Comparison of ENCODE assay signal across 12 cellular contexts in genomic region chr5:132814441-132815294, GRCh38. TPM values are rescaled to one million over a fixed set of nuclear protein-coding genes. Genes with fewer than 3 reads are reported as not detected.
DNase-seq lines count a peak whose midpoint lies in the region; ATAC-seq and TF ChIP-seq lines count a peak whose summit lies in the region.
"Had no signal": no experiment of that assay in that cellular context is flagged by ENCODE, and none has a peak within 500 bp of the region (broad histone marks: within the 10 kb centered on the region; RNA-seq: fewer than 3 reads in every experiment).

No MANE protein-coding gene starts in this region.

- no peaks in the 10 kb centered on the region for H3K36me3 ChIP-seq in CD4-positive, CD25-positive, alpha-beta regulatory T cell (ENCODE audit: control insufficient read depth, insufficient read depth, low read length)
- H3K36me3 ChIP-seq in SK-N-MC (ENCODE audit: insufficient read depth, low read length): no peaks in the 10 kb centered on the region
- H3K36me3 ChIP-seq in left ventricle myocardium inferior: no peaks in the 10 kb centered on the region
- no peaks in the 10 kb centered on the region for H3K36me3 ChIP-seq in MG63

- peaks cover 80% of the 10 kb centered on the region for H3K27me3 Mint-ChIP-seq in CD4-positive, CD25-positive, alpha-beta regulatory T cell

- intact Hi-C loops in left ventricle myocardium inferior (cut with micrococcal nuclease): loop anchor here (10.0 kb wide), 1 partner anchor 70 kb away; the partner anchor contains the start of gene CCNI2

- H3K4me3 ChIP-seq in CD4-positive, CD25-positive, alpha-beta regulatory T cell (ENCODE audit: low read depth, low read length): no peak overlapping the region
- H3K4me3 ChIP-seq in SK-N-MC: no peak overlapping the region
- peak overlapping the region; percentile 66 for H3K4me3 ChIP-seq in left ventricle myocardium inferior
- H3K4me3 ChIP-seq in MG63: no peak overlapping the region

- H3K4me1 ChIP-seq in CD4-positive, CD25-positive, alpha-beta regulatory T cell (ENCODE audit: control insufficient read depth, insufficient read depth, low read length, poor library complexity, severe bottlenecking): peaks cover 16% of the 10 kb centered on the region
- H3K4me1 ChIP-seq in left ventricle myocardium inferior: peaks cover 21% of the 10 kb centered on the region

- H3K9ac ChIP-seq in SK-N-MC (ENCODE audit: insufficient read length): no peak overlapping the region

- DNase-seq in CD4-positive, CD25-positive, alpha-beta regulatory T cell: no peak
- DNase-seq in SK-N-MC (ENCODE audit: low read depth, low spot score) (no peak), left ventricle myocardium inferior (no peak), omental fat pad (ENCODE audit: low spot score) (no peak), MG63 (no peak), HPDE6-E6E7 (ENCODE audit: extremely low spot score) (no peak), NCI-H82 (lab: John Stamatoyannopoulos, UW) (no peak)
- DNase-seq: NCI-H2081 treated with DMSO at 0.1 percent for 48 hours had no signal

- TF ChIP-seq CTCF in left ventricle myocardium inferior (IDR thresholded peaks at IDR 0.05; ENCODE audit: borderline replicate concordance): no peak
- TF ChIP-seq CTCF in omental fat pad (IDR thresholded peaks at IDR 0.05): no peak

- H3K9me3 ChIP-seq in CD4-positive, CD25-positive, alpha-beta regulatory T cell (ENCODE audit: control insufficient read depth in 2 of 2, low read length in 2 of 2): no peaks in the 10 kb centered on the region
- no peaks in the 10 kb centered on the region for H3K9me3 ChIP-seq in SK-N-MC (ENCODE audit: low read depth, low read length)
- H3K9me3 ChIP-seq in left ventricle myocardium inferior (replicated peaks): no peaks in the 10 kb centered on the region
- no peaks in the 10 kb centered on the region for H3K9me3 ChIP-seq in MG63

- no peak overlapping the region for H3K27ac Mint-ChIP-seq in CD4-positive, CD25-positive, alpha-beta regulatory T cell

- no peak for ATAC-seq in CD4-positive, CD25-positive, alpha-beta regulatory T cell (ENCODE audit: low read depth in 2 of 2)
- ATAC-seq in omental fat pad (ENCODE audit: low FRiP score) (peak; percentile 26), GM19455 (IDR thresholded peaks at IDR 0.05; ENCODE audit: unreplicated experiment) (no peak)

- H3K9me3 Mint-ChIP-seq in CD4-positive, CD25-positive, alpha-beta regulatory T cell: peaks cover 0 to 3% (median 0%) of the 10 kb centered on the region in 7 donors

- no peak overlapping the region for H3K27ac ChIP-seq in CD4-positive, CD25-positive, alpha-beta regulatory T cell (ENCODE audit: insufficient read depth, low read length, poor library complexity, severe bottlenecking)
- H3K27ac ChIP-seq in SK-N-MC (peak overlapping the region; percentile 65; the same call in 1 of the 2 replicates), left ventricle myocardium inferior (replicated peaks) (no peak overlapping the region)
- H3K27ac ChIP-seq: epithelial cell of prostate, HL-60 had no signal

- H3K36me3 Mint-ChIP-seq in CD4-positive, CD25-positive, alpha-beta regulatory T cell: no peaks in the 10 kb centered on the region

- H3K4me3 Mint-ChIP-seq in CD4-positive, CD25-positive, alpha-beta regulatory T cell: peak overlapping the region; percentile 39 to 87 (median 58)

- H3K4me1 Mint-ChIP-seq in CD4-positive, CD25-positive, alpha-beta regulatory T cell: peaks cover 6 to 17% (median 11%) of the 10 kb centered on the region in 4 donors

- peaks cover 23% of the 10 kb centered on the region for H3K27me3 ChIP-seq in CD4-positive, CD25-positive, alpha-beta regulatory T cell (ENCODE audit: control insufficient read depth, insufficient read depth, low read length)
- peaks cover 56% of the 10 kb centered on the region for H3K27me3 ChIP-seq in left ventricle myocardium inferior (ENCODE audit: low read depth)
- peaks cover 12% of the 10 kb centered on the region for H3K27me3 ChIP-seq in MG63

RNA-seq across cellular contexts. Expression of gene SOWAHA, which starts 1.6 kb away (rescaled TPM):
- total RNA-seq in CD4-positive, CD25-positive, alpha-beta regulatory T cell: not detected
- not detected for polyA plus RNA-seq in CD4-positive, CD25-positive, alpha-beta regulatory T cell
- not detected for total RNA-seq in left ventricle myocardium inferior
- under 1 TPM in 2 of 4 donors, not detected in 2; 0.13 to 0.28 TPM for total RNA-seq in omental fat pad
- total RNA-seq in MG63 (2014; rRNA removed; shearing (Covaris generic); ENCODE audit: low replicate concordance): not detected in 2 replicates
- total RNA-seq: mononuclear cell had no signal

RNA-seq across cellular contexts. Expression of gene SHROOM1, which starts 15.8 kb away (rescaled TPM):
- total RNA-seq in CD4-positive, CD25-positive, alpha-beta regulatory T cell: 0.12 TPM
- polyA plus RNA-seq in CD4-positive, CD25-positive, alpha-beta regulatory T cell: not detected
- 4.9 TPM for total RNA-seq in left ventricle myocardium inferior
- total RNA-seq in omental fat pad: 10 to 100 TPM in 2 of 4 donors, 1 to 10 TPM in 2; 7.0 to 17.0 (median 9.1) TPM
- total RNA-seq in MG63 (2014; rRNA removed; shearing (Covaris generic); ENCODE audit: low replicate concordance): 8.6 and 16.4 TPM in 2 replicates

RNA-seq across cellular contexts. Expression of gene SEPTIN8, which starts 37.6 kb away (rescaled TPM):
- total RNA-seq in CD4-positive, CD25-positive, alpha-beta regulatory T cell: 12.4 TPM
- 1 to 10 TPM in 2 of 4 donors, under 1 TPM in 2; 0.46 to 1.5 (median 0.99) TPM for polyA plus RNA-seq in CD4-positive, CD25-positive, alpha-beta regulatory T cell
- total RNA-seq in left ventricle myocardium inferior: 27.2 TPM
- 10 to 100 TPM; 27.6 to 42.1 (median 29.7) TPM for total RNA-seq in omental fat pad
- 36.9 and 53.8 TPM in 2 replicates for total RNA-seq in MG63 (2014; rRNA removed; shearing (Covaris generic); ENCODE audit: low replicate concordance)

RNA-seq across cellular contexts. Expression of gene GDF9, which starts 51.6 kb away (rescaled TPM):
- 0.35 TPM for total RNA-seq in CD4-positive, CD25-positive, alpha-beta regulatory T cell
- polyA plus RNA-seq in CD4-positive, CD25-positive, alpha-beta regulatory T cell: under 1 TPM in 3 of 4 donors, not detected in 1; 0.11 to 0.24 (median 0.24) TPM
- total RNA-seq in left ventricle myocardium inferior: 0.52 TPM
- 1 to 10 TPM in 1 of 4 donors, under 1 TPM in 2, not detected in 1; 0.24 to 1.3 (median 0.31) TPM for total RNA-seq in omental fat pad
- total RNA-seq in MG63 (2014; rRNA removed; shearing (Covaris generic); ENCODE audit: low replicate concordance): 0.15 TPM in 1 of 2 replicates, not detected in the other

RNA-seq across cellular contexts. Expression of gene UQCRQ, which starts 51.8 kb away (rescaled TPM):
- 88.5 TPM for total RNA-seq in CD4-positive, CD25-positive, alpha-beta regulatory T cell
- polyA plus RNA-seq in CD4-positive, CD25-positive, alpha-beta regulatory T cell: 100 to 1,000 TPM; 555 to 604 (median 574) TPM
- total RNA-seq in left ventricle myocardium inferior (1,839 TPM), omental fat pad (100 to 1,000 TPM in 3 of 4 donors, 10 to 100 TPM in 1; 89.7 to 173 (median 115) TPM)
- total RNA-seq in MG63 (2014; rRNA removed; shearing (Covaris generic); ENCODE audit: low replicate concordance): 388 and 1,689 TPM in 2 replicates
